8 cellular contexts compared by ENCODE assay signal in the genomic region with DNA sequence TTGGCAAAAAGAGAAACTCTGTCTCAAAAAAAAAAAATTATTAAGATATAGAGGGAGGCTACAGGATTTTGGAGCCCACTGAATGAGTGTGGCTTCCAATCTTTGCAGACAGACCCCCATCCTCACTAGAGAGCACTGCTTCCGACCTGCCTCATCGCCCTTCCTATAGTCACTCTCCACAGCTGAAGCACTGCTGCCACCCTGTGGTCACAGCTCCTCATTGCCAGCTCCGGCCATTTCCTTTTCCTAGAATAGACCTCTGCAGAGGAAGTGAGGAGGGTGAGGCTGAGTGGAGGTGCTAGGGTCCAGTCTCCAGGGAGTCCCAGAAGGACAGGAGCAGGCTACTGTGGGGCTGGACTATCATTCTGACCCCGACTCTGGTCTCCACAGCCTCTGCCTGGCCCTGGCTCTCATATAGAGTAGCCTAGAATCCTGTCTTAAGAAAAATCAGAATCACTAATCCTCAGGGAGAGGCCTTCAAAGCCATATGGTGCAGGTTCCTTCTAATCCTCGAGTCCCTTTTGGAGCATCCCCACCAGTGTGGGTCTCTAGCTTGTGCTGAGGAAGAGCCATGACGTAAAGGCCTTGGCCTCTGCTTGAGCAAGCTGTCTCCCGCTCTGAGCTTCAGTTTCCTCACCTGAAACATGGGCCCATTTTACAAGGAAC. TPM values are rescaled to one million over a fixed set of nuclear protein-coding genes. Genes with fewer than 3 reads are reported as not detected.
DNase-seq lines count a peak whose midpoint lies in the region; ATAC-seq, FAIRE-seq and TF ChIP-seq lines count a peak whose summit lies in the region.

No MANE protein-coding gene starts in this region.

- H3K36me3 ChIP-seq in astrocyte (ENCODE audit: insufficient read depth, low read length), result peaks cover 20% of the 10 kb centered on the region
- H3K36me3 ChIP-seq in spleen, result peaks cover 0 to 85% (median 59%) of the 10 kb centered on the region in 6 donors

- peaks cover 11% of the 10 kb centered on the region for H3K36me3 Mint-ChIP-seq in astrocyte (ENCODE audit: low read depth, unreplicated experiment)

- ATAC-seq in HG02981 (IDR thresholded peaks at IDR 0.05; ENCODE audit: unreplicated experiment), result peak; percentile 74

- no peaks in the 10 kb centered on the region for H4K20me1 ChIP-seq in astrocyte (ENCODE audit: insufficient read depth, low read length)

- peaks cover 22% of the 10 kb centered on the region for H3K4me1 ChIP-seq in astrocyte (ENCODE audit: insufficient read depth, low read length)
- peaks cover 6 to 19% (median 12%) of the 10 kb centered on the region in 6 donors for H3K4me1 ChIP-seq in spleen

- H3K27ac ChIP-seq in astrocyte (ENCODE audit: low read depth, low read length) (no peak overlapping the region), spleen (peak overlapping the region in 7 of 8 donors; percentile 29 to 74 (median 67))

- FAIRE-seq in astrocyte (lab: Jason Lieb, UNC), result no peak

- no peak overlapping the region for H3K4me2 ChIP-seq in astrocyte (ENCODE audit: low read length)

- no peaks in the 10 kb centered on the region for H3K9me3 ChIP-seq in astrocyte (ENCODE audit: insufficient read depth, low read depth, low read length)
- H3K9me3 ChIP-seq in spleen, result no peaks in the 10 kb centered on the region

- TF ChIP-seq CTCF in astrocyte (IDR thresholded peaks at IDR 0.05; ENCODE audit: insufficient read depth, low read depth, low read length) (peak; percentile 90), spleen (IDR thresholded peaks at IDR 0.05 in 8 of 11, conservative IDR thresholded peaks at IDR 0.05 in 3 of 11) (peak; percentile 83 to 96 (median 92))

- no peak overlapping the region for H3K9ac ChIP-seq in astrocyte (ENCODE audit: low read length)

- 21 to 33% (median 22%) methylated on average over 7 of the region's 7 CpGs for WGBS in spleen, 5 donors

- no peaks in the 10 kb centered on the region for H3K9me3 Mint-ChIP-seq in astrocyte (ENCODE audit: unreplicated experiment)

- H3K27me3 ChIP-seq in astrocyte (ENCODE audit: insufficient read depth, low read length) (no peaks in the 10 kb centered on the region), spleen (replicated peaks in 1 of 7) (no peaks in the 10 kb centered on the region)

- no peak for TF ChIP-seq POLR2A in spleen (IDR thresholded peaks at IDR 0.05)

- no peak overlapping the region for H3K4me3 Mint-ChIP-seq in astrocyte (ENCODE audit: unreplicated experiment)

- H2AFZ ChIP-seq in astrocyte (ENCODE audit: low read depth, low read length), result no peak overlapping the region

- peak overlapping the region; percentile 69 for H3K27ac Mint-ChIP-seq in astrocyte (ENCODE audit: unreplicated experiment)

- intact Hi-C loops in spleen (cut with DNase I; ENCODE audit: low total_unique reads), result loop anchor here (5.0 to 10.0 kb wide), 2 partner anchors 54 to 156 kb away; partner anchors contain the start of gene PCBP2

- H3K4me1 Mint-ChIP-seq in astrocyte (ENCODE audit: low read depth, unreplicated experiment), result peaks cover 10% of the 10 kb centered on the region

- peaks cover 6% of the 10 kb centered on the region for H3K79me2 ChIP-seq in astrocyte (ENCODE audit: insufficient read depth, low read length)

- DNase-seq in activated gamma-delta T cell treated with Interleukin-2 at 50 U/mL for 16 hours (peak; percentile 83), activated gamma-delta T cell (lab: John Stamatoyannopoulos, UW) (no peak), NCI-H2081 (lab: John Stamatoyannopoulos, UW) (peak; percentile 78 to 80), T1000 (lab: John Stamatoyannopoulos, UW) (peak; percentile 77), astrocyte (ENCODE audit: low read depth) (no peak), hepatic stellate cell (ENCODE audit: low spot score) (peak; percentile 76), spleen (peak; percentile 94)

- no peak overlapping the region for H3K4me3 ChIP-seq in astrocyte (ENCODE audit: insufficient read depth, low read depth, low read length)
- no peak overlapping the region for H3K4me3 ChIP-seq in spleen

- no peaks in the 10 kb centered on the region for H3K27me3 Mint-ChIP-seq in astrocyte (ENCODE audit: low read depth, unreplicated experiment)

RNA-seq across cellular contexts. Expression of gene NPFF, which starts 1.4 kb away (rescaled TPM):
- 0.82 TPM in 1 of 2 replicates, not detected in the other for total RNA-seq in astrocyte
- total RNA-seq in spleen, result not detected
- 1 to 10 TPM in 2 of 3 donors, under 1 TPM in 1; 0.49 to 2.0 (median 1.3) TPM for polyA plus RNA-seq in spleen

RNA-seq across cellular contexts. Expression of gene TARBP2, which starts 7.6 kb away (rescaled TPM):
- total RNA-seq in astrocyte (40.4 and 51.1 TPM in 2 replicates), spleen (10 to 100 TPM; 25.9 to 43.7 (median 31.8) TPM)
- polyA plus RNA-seq in spleen, result 10 to 100 TPM; 29.0 to 57.1 (median 42.7) TPM

RNA-seq across cellular contexts. Expression of gene MAP3K12, which starts 9.4 kb away (rescaled TPM):
- total RNA-seq in astrocyte, result 11.1 and 13.1 TPM in 2 replicates
- 10 to 100 TPM; 13.6 to 27.4 (median 20.8) TPM for total RNA-seq in spleen
- 10 to 100 TPM in 2 of 3 donors, 1 to 10 TPM in 1; 8.0 to 13.7 (median 10.9) TPM for polyA plus RNA-seq in spleen

RNA-seq across cellular contexts. Expression of gene PCBP2, which starts 56.8 kb away (rescaled TPM):
- total RNA-seq in astrocyte (708 and 733 TPM in 2 replicates), spleen (100 to 1,000 TPM; 547 to 779 (median 652) TPM)
- polyA plus RNA-seq in spleen, result 100 to 1,000 TPM; 449 to 459 (median 459) TPM

Comparison
In these comparisons a context has a peak if more than half of its experiments do, and no peak if none do; other contexts are left out.
1. DNase-seq: peak in activated gamma-delta T cell treated with Interleukin-2 at 50 U/mL for 16 hours (single experiment), NCI-H2081 (2 of 2), T1000 (single experiment), hepatic stellate cell (single experiment) and spleen (single experiment); none in activated gamma-delta T cell (single experiment) and astrocyte (single experiment).